In genomic region chr12:44285321-44285720, GRCh38 we compare ENCODE assay signal across 11 cellular contexts.
"Had no signal": no experiment of that assay in that cellular context is flagged by ENCODE, and none has a peak within 500 bp of the region (broad histone marks: within the 10 kb centered on the region; RNA-seq: fewer than 3 reads in every experiment).

No MANE protein-coding gene starts in this region.

- H3K9me3 ChIP-seq: thoracic aorta had no signal

- H3K27me3 ChIP-seq: stomach had no signal

- H3K36me3 ChIP-seq: left ventricle myocardium inferior, stomach, thoracic aorta had no signal

- DNase-seq: activated B cell treated with CpG ODN at 0.5 μM for 24 hours; activated T-cell treated with anti-CD3 and anti-CD28 coated beads, Interleukin-2, amount 50 U/mL, for 1 hour; endodermal cell; glutamatergic neuron; left ventricle myocardium inferior; mesendoderm; nephron progenitor cell; stimulated activated CD4-positive, alpha-beta T cell treated with anti-CD3 and anti-CD28 coated beads, Interleukin-15, amount 100 ng/mL, for 24 hours; stimulated activated CD4-positive, alpha-beta T cell treated with anti-CD3 and anti-CD28 coated beads, Interleukin-4, amount 100 ng/mL, for 24 hours; stomach had no signal

- H3K4me3 ChIP-seq: left ventricle myocardium inferior, stomach, thoracic aorta had no signal

- H3K27ac ChIP-seq: left ventricle myocardium inferior, stomach, thoracic aorta had no signal
